In the genomic region with DNA sequence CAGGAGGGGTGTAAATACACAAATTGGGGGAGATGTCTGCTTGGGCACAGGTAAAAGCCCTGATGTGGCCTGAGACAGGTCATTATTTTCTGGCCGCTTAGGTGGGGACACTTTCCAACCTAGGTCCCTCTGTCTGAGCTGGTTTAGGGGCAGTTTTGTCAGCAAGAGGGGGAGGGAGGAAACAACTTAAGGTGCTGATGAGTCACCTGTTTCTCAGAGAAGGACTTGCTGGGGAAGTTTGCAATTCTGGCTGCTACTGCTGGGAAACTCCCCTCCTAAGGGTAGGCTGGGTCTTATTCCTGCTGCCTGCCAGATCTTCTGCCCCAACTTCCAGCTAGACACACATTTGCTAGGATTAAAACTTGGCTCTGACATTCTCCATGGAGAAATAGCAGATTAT, we compare ENCODE assay signal across 10 cellular contexts. TPM values are rescaled to one million over a fixed set of nuclear protein-coding genes. Genes with fewer than 3 reads are reported as not detected.
DNase-seq lines count a peak whose midpoint lies in the region; ATAC-seq and TF ChIP-seq lines count a peak whose summit lies in the region.
"Had no signal": no experiment of that assay in that cellular context is flagged by ENCODE, and none has a peak within 500 bp of the region (broad histone marks: within the 10 kb centered on the region; RNA-seq: fewer than 3 reads in every experiment).

No MANE protein-coding gene starts in this region.

- no peaks in the 10 kb centered on the region for H3K36me3 Mint-ChIP-seq in CD8-positive, alpha-beta T cell

- CTCF ChIA-PET in CD8-positive, alpha-beta T cell (lab: Charles Lee), result interaction anchor here (0.7 to 12.7 kb wide), 4 partner anchors 13 to 24 kb away, joined by 4 to 136 read pairs (median 15); partner anchors contain the start of gene VPS18

- intact Hi-C loops in CD8-positive, alpha-beta T cell (cut with DNase I, micrococcal nuclease), result no loop called here

- H3K4me3 ChIP-seq in CD8-positive, alpha-beta T cell (ENCODE audit: low read depth, low read length), result no peak overlapping the region
- H3K4me3 ChIP-seq in OCI-LY3 (ENCODE audit: low read length) (no peak overlapping the region), fibroblast of pulmonary artery (replicated peaks; ENCODE audit: low read depth, low read length) (no peak overlapping the region)
- H3K4me3 ChIP-seq: gastrocnemius medialis had no signal

- no peaks in the 10 kb centered on the region for H3K36me3 ChIP-seq in CD8-positive, alpha-beta T cell (ENCODE audit: insufficient read depth, low read length)
- H3K36me3 ChIP-seq in OCI-LY3 (replicated peaks; ENCODE audit: low read depth, low read length), result no peaks in the 10 kb centered on the region
- H3K36me3 ChIP-seq: gastrocnemius medialis had no signal

- no peak overlapping the region for H3K27ac ChIP-seq in CD8-positive, alpha-beta T cell (ENCODE audit: low read depth, low read length)
- no peak overlapping the region for H3K27ac ChIP-seq in OCI-LY3 (ENCODE audit: low read length)
- H3K27ac ChIP-seq: gastrocnemius medialis had no signal

- H3K4me2 ChIP-seq in OCI-LY3 (ENCODE audit: low read length), result peak overlapping the region; percentile 30; the same call in 1 of the 2 replicates

- no peak overlapping the region for H3K27ac Mint-ChIP-seq in CD8-positive, alpha-beta T cell

- peaks cover 14% of the 10 kb centered on the region for H3K27me3 Mint-ChIP-seq in CD8-positive, alpha-beta T cell (ENCODE audit: low read depth)

- no peak overlapping the region for H2AFZ ChIP-seq in OCI-LY3 (ENCODE audit: low read depth, low read length)

- H3K9me3 ChIP-seq in CD8-positive, alpha-beta T cell (ENCODE audit: low read length), result no peaks in the 10 kb centered on the region
- H3K9me3 ChIP-seq in OCI-LY3 (ENCODE audit: insufficient read depth, low read length), result no peaks in the 10 kb centered on the region
- H3K9me3 ChIP-seq: gastrocnemius medialis had no signal

- no peaks in the 10 kb centered on the region for H3K79me2 ChIP-seq in OCI-LY3 (ENCODE audit: low read length)

- ATAC-seq in CD8-positive, alpha-beta T cell, result peak; percentile 35
- no peak for ATAC-seq in HG03280 (IDR thresholded peaks at IDR 0.05; ENCODE audit: unreplicated experiment)
- ATAC-seq: gastrocnemius medialis had no signal

- H3K4me1 Mint-ChIP-seq in CD8-positive, alpha-beta T cell (ENCODE audit: low read depth), result peaks cover 3% of the 10 kb centered on the region

- H3K4me1 ChIP-seq in CD8-positive, alpha-beta T cell (ENCODE audit: insufficient read depth, low read length), result peaks cover 4% of the 10 kb centered on the region
- peaks cover 15% of the 10 kb centered on the region for H3K4me1 ChIP-seq in OCI-LY3 (ENCODE audit: low read length)
- H3K4me1 ChIP-seq: gastrocnemius medialis had no signal

- no peak for TF ChIP-seq CTCF in CD8-positive, alpha-beta T cell (IDR thresholded peaks at IDR 0.05)
- TF ChIP-seq CTCF in GM20000 (IDR thresholded peaks at IDR 0.05; ENCODE audit: extremely low read depth, missing control alignments) (no peak), OCI-LY3 (IDR thresholded peaks at IDR 0.05; ENCODE audit: low read depth, low read length) (no peak), fibroblast of pulmonary artery (IDR thresholded peaks at IDR 0.05; ENCODE audit: low read length, missing control alignments) (no peak)

- POLR2A ChIA-PET in CD8-positive, alpha-beta T cell (lab: Charles Lee), result interaction anchor here (0.9 kb wide), 1 partner anchor 15 kb away, joined by 4 read pairs; the partner anchor contains the start of gene VPS18

- no peak overlapping the region for H3K4me3 Mint-ChIP-seq in CD8-positive, alpha-beta T cell

- H3K9me3 Mint-ChIP-seq in CD8-positive, alpha-beta T cell, result no peaks in the 10 kb centered on the region

- H4K20me1 ChIP-seq in OCI-LY3 (ENCODE audit: insufficient read depth, low read length), result no peaks in the 10 kb centered on the region

- no peaks in the 10 kb centered on the region for H3K27me3 ChIP-seq in CD8-positive, alpha-beta T cell (ENCODE audit: insufficient read depth, low read length)
- no peaks in the 10 kb centered on the region for H3K27me3 ChIP-seq in OCI-LY3 (ENCODE audit: low read depth, low read length)
- H3K27me3 ChIP-seq: gastrocnemius medialis had no signal

- DNase-seq in CD8-positive, alpha-beta T cell, result no peak
- peak; percentile 76 for DNase-seq in GM20000 (ENCODE audit: low spot score)
- DNase-seq in fibroblast of pulmonary artery (ENCODE audit: low read depth), result peak; percentile 32
- no peak for DNase-seq in NOMO-1 treated with DMSO at 0.1 percent for 48 hours (lab: John Stamatoyannopoulos, UW; ENCODE audit: unreplicated experiment)
- DNase-seq in SHP77 (lab: John Stamatoyannopoulos, UW), result no peak
- DNase-seq in activated gamma-delta T cell (lab: John Stamatoyannopoulos, UW), result no peak
- DNase-seq: gastrocnemius medialis, GDM1 had no signal

- H3K9ac ChIP-seq in OCI-LY3 (ENCODE audit: low read length), result no peak overlapping the region

RNA-seq across cellular contexts. Expression of gene RHOV, which starts 4.8 kb away (rescaled TPM):
- under 1 TPM; 0.24 to 0.25 TPM for total RNA-seq in CD8-positive, alpha-beta T cell
- total RNA-seq: gastrocnemius medialis had no signal

RNA-seq across cellular contexts. Expression of gene VPS18, which starts 15.5 kb away (rescaled TPM):
- total RNA-seq in CD8-positive, alpha-beta T cell, result 10 to 100 TPM; 21.7 to 23.6 TPM

RNA-seq across cellular contexts. Expression of gene SPINT1, which starts 34.9 kb away (rescaled TPM):
- total RNA-seq in CD8-positive, alpha-beta T cell, result under 1 TPM; 0.14 to 0.54 TPM

RNA-seq across cellular contexts. Expression of gene PPP1R14D, which starts 50.3 kb away (rescaled TPM):
- total RNA-seq in CD8-positive, alpha-beta T cell, result not detected

RNA-seq across cellular contexts. Expression of gene DLL4, which starts 50.4 kb away (rescaled TPM):
- total RNA-seq in CD8-positive, alpha-beta T cell, result under 1 TPM; 0.08 TPM

Comparison
In these comparisons a context has a peak if more than half of its experiments do, and no peak if none do; other contexts are left out.
1. DNase-seq: peak in GM20000 (single experiment) and fibroblast of pulmonary artery (single experiment); none in CD8-positive, alpha-beta T cell (0 of 7), NOMO-1 treated with DMSO at 0.1 percent for 48 hours (single experiment), SHP77 (0 of 2) and activated gamma-delta T cell (single experiment).